ENCODE assay signal across 9 cellular contexts in genomic region chr3:42502429-42503250, GRCh38. TPM values are rescaled to one million over a fixed set of nuclear protein-coding genes. Genes with fewer than 3 reads are reported as not detected.
A peak's percentile ranks its signal among the peaks of the same experiment; 100 is the strongest.
DNase-seq lines count a peak whose midpoint lies in the region; ATAC-seq and TF ChIP-seq lines count a peak whose summit lies in the region.
"Had no signal": no experiment of that assay in that cellular context is flagged by ENCODE, and none has a peak within 500 bp of the region (broad histone marks: within the 10 kb centered on the region; RNA-seq: fewer than 3 reads in every experiment).

VIPR1 (plus strand) TSS chr3:42502643; CDS start chr3:42502736, 93 bp downstream.

- WGBS in lung, 2 donors = 7 to 13% methylated on average over 55 to 69 of the region's 69 CpGs

- peak within 1 kb of the TSS; percentile 74 for H3K4me3 ChIP-seq in lung

- no peaks in the 10 kb centered on the region for H3K27me3 ChIP-seq in lung (ENCODE audit: control insufficient read depth, insufficient read depth)

- H3K4me1 ChIP-seq in lung (ENCODE audit: control insufficient read depth in 2 of 2, insufficient read depth in 2 of 2, low read length in 2 of 2) = peaks cover 0 to 23% of the 10 kb centered on the region in 2 donors

- no peak for TF ChIP-seq CTCF in 22Rv1 (IDR thresholded peaks at IDR 0.05)
- no peak for TF ChIP-seq CTCF in lung (IDR thresholded peaks at IDR 0.05; ENCODE audit: control extremely low read depth, extremely low read depth)

- DNase-seq in NCI-H226 (peak; percentile 56), lung (ENCODE audit: low spot score) (peak; percentile 87)
- DNase-seq in activated CD4-positive, alpha-beta T cell treated with anti-CD3 and anti-CD28 coated beads, Interleukin-2, amount 50 U/mL, for 24 hours (ENCODE audit: low read depth in 1 of 2, low spot score in 1 of 2) = peak; percentile 84
- peak; percentile 88 to 92 (median 91) for DNase-seq in stimulated activated CD4-positive, alpha-beta T cell treated with anti-CD3 and anti-CD28 coated beads, TNF-alpha, amount 100 ng/mL, for 4 hours (ENCODE audit: low read depth in 3 of 3)
- DNase-seq: DND-41 had no signal

- H3K9me3 Mint-ChIP-seq in dendritic cell treated with granulocyte-macrophage colony-stimulating factor and Interleukin-4, amounts not matched to agents 40 ng/mL and 50 ng/mL, for 4 days = no peaks in the 10 kb centered on the region

- no peaks in the 10 kb centered on the region for H3K9me3 ChIP-seq in lung (ENCODE audit: control insufficient read depth in 2 of 2, insufficient read depth in 1 of 2, low read length in 1 of 2)

- intact Hi-C loops in dendritic cell treated with granulocyte-macrophage colony-stimulating factor and Interleukin-4, amounts not matched to agents 40 ng/mL and 50 ng/mL, for 4 days (cut with micrococcal nuclease) = loop anchor here (1.0 kb wide), 1 partner anchor 38 kb away; no protein-coding TSS in a partner anchor

- H3K4me1 Mint-ChIP-seq in dendritic cell treated with granulocyte-macrophage colony-stimulating factor and Interleukin-4, amounts not matched to agents 40 ng/mL and 50 ng/mL, for 4 days (ENCODE audit: low read depth) = peaks cover 60% of the 10 kb centered on the region

- no peaks in the 10 kb centered on the region for H3K36me3 ChIP-seq in lung (ENCODE audit: control insufficient read depth in 2 of 2, insufficient read depth in 2 of 2, low read length in 2 of 2)

- peaks cover 50% of the 10 kb centered on the region for H3K27me3 Mint-ChIP-seq in dendritic cell treated with granulocyte-macrophage colony-stimulating factor and Interleukin-4, amounts not matched to agents 40 ng/mL and 50 ng/mL, for 4 days

- no peaks in the 10 kb centered on the region for H3K36me3 Mint-ChIP-seq in dendritic cell treated with granulocyte-macrophage colony-stimulating factor and Interleukin-4, amounts not matched to agents 40 ng/mL and 50 ng/mL, for 4 days (ENCODE audit: low read depth)

- ATAC-seq in GM18858 (IDR thresholded peaks at IDR 0.05; ENCODE audit: unreplicated experiment) (peak; percentile 93), HG03095 (IDR thresholded peaks at IDR 0.05; ENCODE audit: unreplicated experiment) (peak; percentile 90), lung (ENCODE audit: insufficient read depth, low FRiP score) (peak; percentile 95)

- 0 out of 2 replicates have a peak within 1 kb of the TSS, but pooled peaks have one; percentile 33 for H3K27ac ChIP-seq in 22Rv1
- peak within 1 kb of the TSS in 1 of 2 donors; percentile 86 for H3K27ac ChIP-seq in lung (ENCODE audit: low read depth in 1 of 2, low read length in 1 of 2)

- H3K27ac Mint-ChIP-seq in dendritic cell treated with granulocyte-macrophage colony-stimulating factor and Interleukin-4, amounts not matched to agents 40 ng/mL and 50 ng/mL, for 4 days = peak within 1 kb of the TSS; percentile 50

- peak within 1 kb of the TSS; percentile 71 for H3K4me3 Mint-ChIP-seq in dendritic cell treated with granulocyte-macrophage colony-stimulating factor and Interleukin-4, amounts not matched to agents 40 ng/mL and 50 ng/mL, for 4 days

RNA-seq across cellular contexts. Expression of gene VIPR1, which starts in this region (rescaled TPM):
- 10 to 100 TPM; 24.8 to 77.0 TPM for total RNA-seq in lung
- 10 to 100 TPM; 52.9 to 89.8 TPM for polyA plus RNA-seq in lung
